2 cellular contexts compared by ENCODE assay signal in genomic region chrX:110944793-110945466, GRCh38.
TF ChIP-seq lines count a peak whose summit lies in the region.

No MANE protein-coding gene starts in this region.

TF ChIP-seq in A549, 52 proteins besides CTCF, POLR2A, EP300 and RAD21 (continued from another document):
- TF ChIP-seq, protein P1, sequence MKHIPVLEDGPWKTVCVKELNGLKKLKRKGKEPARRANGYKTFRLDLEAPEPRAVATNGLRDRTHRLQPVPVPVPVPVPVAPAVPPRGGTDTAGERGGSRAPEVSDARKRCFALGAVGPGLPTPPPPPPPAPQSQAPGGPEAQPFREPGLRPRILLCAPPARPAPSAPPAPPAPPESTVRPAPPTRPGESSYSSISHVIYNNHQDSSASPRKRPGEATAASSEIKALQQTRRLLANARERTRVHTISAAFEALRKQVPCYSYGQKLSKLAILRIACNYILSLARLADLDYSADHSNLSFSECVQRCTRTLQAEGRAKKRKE (CRISPR knock-in tag; IDR thresholded peaks at IDR 0.05; ENCODE audit: low read depth) = no peak
- TF ChIP-seq MAFK (IDR thresholded peaks at IDR 0.05; ENCODE audit: partially characterized antibody) (no peak), KDM1A (IDR thresholded peaks at IDR 0.05; ENCODE audit: low read depth) (no peak), TP53 (CRISPR knock-in tag; IDR thresholded peaks at IDR 0.05) (no peak), EHMT2 (IDR thresholded peaks at IDR 0.05; ENCODE audit: low read depth) (no peak), CHD2 (IDR thresholded peaks at IDR 0.05; ENCODE audit: low read length, partially characterized antibody) (no peak), ZFP36 (IDR thresholded peaks at IDR 0.05; ENCODE audit: borderline replicate concordance, partially characterized antibody) (no peak), BHLHE40 (IDR thresholded peaks at IDR 0.05; ENCODE audit: low read depth, low read length) (no peak), HOXA7 (CRISPR knock-in tag; IDR thresholded peaks at IDR 0.05) (no peak), KDM5A (IDR thresholded peaks at IDR 0.05) (no peak)
TF ChIP-seq in A549: peak in this region for 0.

TF ChIP-seq in H1, 55 proteins besides CTCF, POLR2A, EP300 and RAD21 (continued from another document):
- TF ChIP-seq MAX (IDR thresholded peaks at IDR 0.05) (no peak), KDM4A (IDR thresholded peaks at IDR 0.05; ENCODE audit: low read depth, low read length, severe bottlenecking) (no peak), SP4 (IDR thresholded peaks at IDR 0.05; ENCODE audit: low read length) (no peak), TBP (IDR thresholded peaks at IDR 0.05; ENCODE audit: low read depth, low read length) (no peak), NANOG (IDR thresholded peaks at IDR 0.05; ENCODE audit: insufficient read depth, low read depth, low read length, poor library complexity, severe bottlenecking) (no peak), TAF1 (IDR thresholded peaks at IDR 0.05; ENCODE audit: low read depth, low read length) (0 out of 2 replicates have a peak, but pooled peaks have one; percentile 38), GTF2F1 (IDR thresholded peaks at IDR 0.05; ENCODE audit: borderline replicate concordance, low read depth, low read length) (no peak), FOSL1 (IDR thresholded peaks at IDR 0.05; ENCODE audit: insufficient read depth, low read depth, low read length) (no peak)
